In the genomic region with DNA sequence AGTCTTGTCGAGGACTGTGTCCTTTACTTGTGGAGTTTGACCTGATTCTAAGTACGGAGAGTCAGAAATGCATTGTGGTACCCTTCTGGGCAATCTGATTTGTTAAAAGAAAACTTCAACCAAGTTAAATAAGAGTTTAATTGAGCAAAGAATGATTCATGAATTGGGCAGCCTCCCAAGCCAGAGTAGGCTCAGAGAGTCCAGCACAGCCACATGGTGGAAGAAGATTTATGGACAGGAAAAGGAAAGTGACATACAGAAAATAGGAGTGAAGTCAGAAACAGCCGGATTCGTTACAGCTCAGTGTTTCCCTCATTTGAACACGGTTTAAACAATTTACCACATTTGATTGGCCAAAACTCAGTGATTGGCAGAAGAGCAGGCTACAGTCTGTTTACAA, we compare ENCODE assay signal across 26 cellular contexts.
A peak's percentile ranks its signal among the peaks of the same experiment; 100 is the strongest.
DNase-seq lines count a peak whose midpoint lies in the region; ATAC-seq, FAIRE-seq and TF ChIP-seq lines count a peak whose summit lies in the region.
"Had no signal": no experiment of that assay in that cellular context is flagged by ENCODE, and none has a peak within 500 bp of the region (broad histone marks: within the 10 kb centered on the region; RNA-seq: fewer than 3 reads in every experiment).

No MANE protein-coding gene starts in this region.

- BruUV-seq in endothelial cell of umbilical vein (replicated peaks; lab: Mats Ljungman, UMichigan) = no TSS peak

- FAIRE-seq in RCC 7860 (lab: Jason Lieb, UNC) = peak; percentile 46
- no peak for FAIRE-seq in endothelial cell of umbilical vein (lab: Jason Lieb, UNC)
- no peak for FAIRE-seq in D721Med (lab: Jason Lieb, UNC)

- no peaks in the 10 kb centered on the region for H3K9me3 ChIP-seq in GM23248 (ENCODE audit: low read depth)
- H3K9me3 ChIP-seq in endothelial cell of umbilical vein (replicated peaks; ENCODE audit: control insufficient read depth, insufficient read depth, low read length) = no peaks in the 10 kb centered on the region
- no peaks in the 10 kb centered on the region for H3K9me3 ChIP-seq in transverse colon
- H3K9me3 ChIP-seq: esophagus squamous epithelium, SJSA1 had no signal

- H3K27ac ChIP-seq in GM23248 = no peak overlapping the region
- no peak overlapping the region for H3K27ac ChIP-seq in endothelial cell of umbilical vein (ENCODE audit: insufficient read depth, low read depth, low read length)
- H3K27ac ChIP-seq in transverse colon = no peak overlapping the region
- H3K27ac ChIP-seq: esophagus squamous epithelium, SJSA1 had no signal

- no peaks in the 10 kb centered on the region for H3K79me2 ChIP-seq in GM23248 (ENCODE audit: insufficient read depth)
- no peaks in the 10 kb centered on the region for H3K79me2 ChIP-seq in endothelial cell of umbilical vein (ENCODE audit: control insufficient read depth, insufficient read depth, low read length)

- H2AFZ ChIP-seq in GM23248 (no peak overlapping the region), endothelial cell of umbilical vein (ENCODE audit: low read depth, low read length) (no peak overlapping the region)

- H3K9ac ChIP-seq in GM23248 (no peak overlapping the region), endothelial cell of umbilical vein (replicated peaks; ENCODE audit: extremely low read depth, insufficient read depth, low read length) (no peak overlapping the region)

- TF ChIP-seq EP300 in transverse colon (IDR thresholded peaks at IDR 0.05; ENCODE audit: low read depth) = no peak

- H4K20me1 ChIP-seq in GM23248 (ENCODE audit: insufficient read depth) (no peaks in the 10 kb centered on the region), endothelial cell of umbilical vein (replicated peaks; ENCODE audit: control insufficient read depth, extremely low read depth, insufficient read depth, low read length) (no peaks in the 10 kb centered on the region)

- no peak overlapping the region for H3K4me3 ChIP-seq in GM23248
- no peak overlapping the region for H3K4me3 ChIP-seq in endothelial cell of umbilical vein (replicated peaks in 1 of 3; ENCODE audit: insufficient read depth in 1 of 3, low read depth in 1 of 3, low read length in 3 of 3)
- no peak overlapping the region for H3K4me3 ChIP-seq in transverse colon
- H3K4me3 ChIP-seq: esophagus squamous epithelium, SJSA1 had no signal

- POLR2A ChIA-PET in endothelial cell of umbilical vein (lab: Charles Lee) = no interaction called here

- in situ Hi-C loops in GM23248 (cut with MboI) (no loop called here), transverse colon (cut with MboI; ENCODE audit: low pct_ligation_motif_present in 1 of 4, low pct_unique_long_range_greater_than_20kb in 1 of 4, low sequenced_read_pairs in 3 of 4) (loop anchor here in 1 of 4 donors (25.0 kb wide), 1 partner anchor 571 kb away; no protein-coding TSS in a partner anchor)

- no peaks in the 10 kb centered on the region for H3K9me2 ChIP-seq in GM23248 (ENCODE audit: insufficient read depth)

- intact Hi-C loops in endothelial cell of umbilical vein (cut with micrococcal nuclease) = no loop called here
- intact Hi-C loops in left ventricle myocardium superior (cut with micrococcal nuclease) = no loop called here
- intact Hi-C loops in transverse colon (cut with DNase I; ENCODE audit: low total_unique reads) = no loop called here

- DNase-seq in GM23248 (peak; percentile 46), RCC 7860 (ENCODE audit: low spot score) (peak; percentile 11), endothelial cell of umbilical vein (ENCODE audit: low read depth, low spot score) (peak; percentile 59), renal cortical epithelial cell (ENCODE audit: low read depth) (peak; percentile 2), left ventricle myocardium superior (no peak), D721Med (ENCODE audit: insufficient read length, low spot score) (no peak), transverse colon (no peak)
- DNase-seq: activated CD4-positive, alpha-beta memory T cell treated with anti-CD3 and anti-CD28 coated beads, Interleukin-2, amount 10 ng/mL, durations not matched to agents 7 days and 5 days; activated CD4-positive, CD25-positive, alpha-beta regulatory T cell; activated naive CD4-positive, alpha-beta T cell treated with Interleukin-2 at 50 U/mL for 16 hours; amygdala; CD8-positive, alpha-beta T cell; DND-41; esophagus squamous epithelium; MV-4-11; NCI-H187 treated with DMSO at 0.1 percent for 48 hours; NCI-H2227 treated with DMSO at 0.1 percent for 48 hours; NCI-H82; nephron progenitor cell; OCI-M1; posterior cingulate gyrus; stimulated activated CD4-positive, alpha-beta T cell treated with anti-CD3 and anti-CD28 coated beads, Interleukin-4, amount 100 ng/mL, for 1 hour; stimulated activated naive CD8-positive, alpha-beta T cell treated with anti-CD3 and anti-CD28 coated beads, Interleukin-15, Interleukin-2, amounts not matched to agents 100 U/mL and 50 U/mL, for 24 hours had no signal

- WGBS in GM23248 (ENCODE audit: low coverage in 1 of 2, low lambda C conversion rate in 2 of 2, missing lambda C conversion rate in 2 of 2), 2 experiments = 3% methylated on average over 5 of the region's 5 CpGs
- 45 to 46% methylated on average over 4 to 5 of the region's 5 CpGs for WGBS in transverse colon (ENCODE audit: low coverage in 1 of 2), 2 donors

- dilution Hi-C loops in endothelial cell of umbilical vein (cut with MboI; ENCODE audit: extremely low pct_ligation_motif_present, low sequenced_read_pairs) = no loop called here

- CTCF ChIA-PET in endothelial cell of umbilical vein (lab: Charles Lee) = interaction anchor here (0.9 to 1.0 kb wide), 2 partner anchors 22 to 583 kb away, joined by 3 to 5 read pairs; no protein-coding TSS in a partner anchor

- ATAC-seq in left ventricle myocardium superior = no peak
- ATAC-seq in HG03571 (IDR thresholded peaks at IDR 0.05; ENCODE audit: unreplicated experiment) = no peak
- ATAC-seq: CD8-positive, alpha-beta T cell; left lobe of liver; stimulated activated naive CD8-positive, alpha-beta T cell treated with anti-CD3 and anti-CD28 coated beads, Interleukin-15, Interleukin-2, amounts not matched to agents 100 U/mL and 50 U/mL, for 24 hours had no signal

- no peaks in the 10 kb centered on the region for H3K27me3 ChIP-seq in GM23248 (replicated peaks; ENCODE audit: insufficient read depth)
- no peaks in the 10 kb centered on the region for H3K27me3 ChIP-seq in endothelial cell of umbilical vein (ENCODE audit: control insufficient read depth in 2 of 2, insufficient read depth in 2 of 2, low read length in 2 of 2)
- no peaks in the 10 kb centered on the region for H3K27me3 ChIP-seq in transverse colon
- H3K27me3 ChIP-seq: esophagus squamous epithelium, SJSA1 had no signal

- H3K36me3 ChIP-seq in GM23248 (ENCODE audit: low read depth) = no peaks in the 10 kb centered on the region
- H3K36me3 ChIP-seq in endothelial cell of umbilical vein (ENCODE audit: control insufficient read depth in 2 of 2, extremely low read depth in 1 of 2, insufficient read depth in 2 of 2, low read length in 2 of 2) = no peaks in the 10 kb centered on the region
- H3K36me3 ChIP-seq in transverse colon = no peaks in the 10 kb centered on the region
- H3K36me3 ChIP-seq: esophagus squamous epithelium, SJSA1 had no signal

- TF ChIP-seq CTCF in endothelial cell of umbilical vein (IDR thresholded peaks at IDR 0.05; ENCODE audit: extremely low read depth in 1 of 2, insufficient read depth in 1 of 2, low read depth in 1 of 2, low read length in 2 of 2) = no peak
- TF ChIP-seq CTCF in D721Med (IDR thresholded peaks at IDR 0.05; ENCODE audit: insufficient read depth, missing control alignments) = no peak
- no peak for TF ChIP-seq CTCF in transverse colon (IDR thresholded peaks at IDR 0.05)

- no peaks in the 10 kb centered on the region for H3K9me1 ChIP-seq in endothelial cell of umbilical vein (replicated peaks; ENCODE audit: control insufficient read depth, extremely low read depth, insufficient read depth, low read length)

- H3F3A ChIP-seq in GM23248 (ENCODE audit: insufficient read depth) = peaks cover 3% of the 10 kb centered on the region; the same call in 1 of the 2 replicates

- H3K4me2 ChIP-seq in GM23248 (ENCODE audit: unreplicated experiment) (no peak overlapping the region), endothelial cell of umbilical vein (ENCODE audit: insufficient read depth, low read length) (no peak overlapping the region)

- H3K4me1 ChIP-seq in GM23248 (ENCODE audit: insufficient read depth) = no peaks in the 10 kb centered on the region; the same call in 1 of the 2 replicates
- H3K4me1 ChIP-seq in endothelial cell of umbilical vein (ENCODE audit: control insufficient read depth, extremely low read depth, insufficient read depth, low read length) = no peaks in the 10 kb centered on the region
- H3K4me1 ChIP-seq in transverse colon = no peaks in the 10 kb centered on the region
- H3K4me1 ChIP-seq: SJSA1 had no signal

- TF ChIP-seq POLR2A in endothelial cell of umbilical vein (IDR thresholded peaks at IDR 0.05; ENCODE audit: low read depth, low read length) = no peak
- TF ChIP-seq POLR2A in transverse colon (IDR thresholded peaks at IDR 0.05) = no peak

TF ChIP-seq in endothelial cell of umbilical vein, 7 proteins besides CTCF, POLR2A, EP300 and RAD21:
- TF ChIP-seq POLR2AphosphoS5 (IDR thresholded peaks at IDR 0.05; ENCODE audit: insufficient read depth, low read depth, low read length) (no peak), JUN (IDR thresholded peaks at IDR 0.05; ENCODE audit: borderline replicate concordance, insufficient read depth, insufficient read length, low read depth) (no peak), EZH2 (IDR thresholded peaks at IDR 0.05; ENCODE audit: borderline replicate concordance, low read depth, low read length, severe bottlenecking) (no peak), FOS (IDR thresholded peaks at IDR 0.05; ENCODE audit: borderline replicate concordance, insufficient read depth, low read length) (no peak), GATA2 (IDR thresholded peaks at IDR 0.05; ENCODE audit: insufficient read depth, insufficient read length, low read depth, low read length) (no peak), MYC (IDR thresholded peaks at IDR 0.05; ENCODE audit: low read depth, low read length) (no peak)
- TF ChIP-seq, protein P1, sequence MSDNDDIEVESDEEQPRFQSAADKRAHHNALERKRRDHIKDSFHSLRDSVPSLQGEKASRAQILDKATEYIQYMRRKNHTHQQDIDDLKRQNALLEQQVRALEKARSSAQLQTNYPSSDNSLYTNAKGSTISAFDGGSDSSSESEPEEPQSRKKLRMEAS (IDR thresholded peaks at IDR 0.05; ENCODE audit: insufficient read depth, insufficient read length) = no peak

Comparison
In these comparisons a context has a peak if more than half of its experiments do, and no peak if none do; other contexts are left out.
1. DNase-seq: peak in GM23248 (single experiment), RCC 7860 (single experiment), endothelial cell of umbilical vein (single experiment) and renal cortical epithelial cell (single experiment); none in left ventricle myocardium superior (single experiment), D721Med (single experiment) and transverse colon (single experiment).